Comparison of ENCODE assay signal across 8 cellular contexts in genomic region chr11:113289341-113290187, GRCh38. TPM values are rescaled to one million over a fixed set of nuclear protein-coding genes. Genes with fewer than 3 reads are reported as not detected.
DNase-seq lines count a peak whose midpoint lies in the region; ATAC-seq, FAIRE-seq and TF ChIP-seq lines count a peak whose summit lies in the region.

No MANE protein-coding gene starts in this region.

- 0 out of 4 replicates have a peak, but pooled peaks cover 0 to 2% of the 10 kb centered on the region in 2 experiments for H3K27me3 ChIP-seq in GM12878 (replicated peaks in 1 of 2; ENCODE audit: control insufficient read depth in 2 of 2, insufficient read depth in 2 of 2, low read length in 1 of 2)

- no TSS peak for BruUV-seq in GM12878 (replicated peaks; lab: Mats Ljungman, UMichigan)

- H3K4me1 ChIP-seq in GM12878 (ENCODE audit: control insufficient read depth, insufficient read depth, low read length) = no peaks in the 10 kb centered on the region

- H3K36me3 ChIP-seq in GM12878 (ENCODE audit: control insufficient read depth in 2 of 2, insufficient read depth in 2 of 2, low read length in 1 of 2) = no peaks in the 10 kb centered on the region

- H4K20me1 ChIP-seq in GM12878 (ENCODE audit: control insufficient read depth, insufficient read depth) = no peaks in the 10 kb centered on the region

- H3K4me3 ChIP-seq in GM12878 = no peak overlapping the region

- peak; percentile 89 to 98 (median 97) for TF ChIP-seq CTCF in GM12878 (IDR thresholded peaks at IDR 0.05 in 2 of 3, conservative IDR thresholded peaks at IDR 0.05 in 1 of 3; ENCODE audit: control insufficient read depth in 2 of 3, extremely low read depth in 1 of 3, insufficient read depth in 1 of 3, low read depth in 3 of 3, low read length in 3 of 3)

- in situ Hi-C loops in GM12878 (cut with MboI) = loop anchor here (5.0 to 10.0 kb wide), 3 partner anchors 702 to 1065 kb away; partner anchors contain the start of gene PTS

- no peak overlapping the region for H3K27ac ChIP-seq in GM12878 (ENCODE audit: control insufficient read depth, insufficient read depth)

- WGBS in GM12878 (ENCODE audit: insufficient coverage, insufficient replicate concordance, low lambda C conversion rate, missing lambda C conversion rate) = 34% methylated on average over 11 of the region's 13 CpGs

- TF ChIP-seq POLR2A in GM12878 (IDR thresholded peaks at IDR 0.05; ENCODE audit: low read depth, low read length) = no peak

- H3K79me2 ChIP-seq in GM12878 (ENCODE audit: control insufficient read depth, insufficient read depth, low read length) = no peaks in the 10 kb centered on the region

- CTCF ChIA-PET in HEK293T (lab: Yijun Ruan, JAX) (interaction anchor here (0.6 to 2.1 kb wide), 13 partner anchors 9 to 1003 kb away, joined by 3 to 21 read pairs (median 3); no protein-coding TSS in a partner anchor), GM12878 (lab: Yijun Ruan, JAX) (interaction anchor here (0.6 to 3.9 kb wide), 39 partner anchors 8 to 1351 kb away, joined by 3 to 66 read pairs (median 4); no protein-coding TSS in a partner anchor)

- H3K4me2 ChIP-seq in GM12878 (ENCODE audit: control insufficient read depth, insufficient read depth) = no peak overlapping the region

- H3K9me3 ChIP-seq in GM12878 (replicated peaks; ENCODE audit: control insufficient read depth, insufficient read depth, low read length) = no peaks in the 10 kb centered on the region

- DNase-seq in NCI-H2081 (lab: John Stamatoyannopoulos, UW) = peak; percentile 66 to 72
- no peak for DNase-seq in NCI-H2081 treated with DMSO at 0.1 percent for 48 hours (lab: John Stamatoyannopoulos, UW)
- peak; percentile 79 for DNase-seq in HEK293T (ENCODE audit: extremely low spot score)
- DNase-seq in MV-4-11 (lab: John Stamatoyannopoulos, UW) = peak; percentile 31
- DNase-seq in T-helper 22 cell (ENCODE audit: low read depth) = peak; percentile 20
- DNase-seq in GM12878 (ENCODE audit: low read depth, low spot score) = peak; percentile 33
- peak; percentile 89 for DNase-seq in iPS-NIHi7 (ENCODE audit: extremely low spot score)
- DNase-seq in stimulated activated CD4-positive, alpha-beta T cell treated with anti-CD3 and anti-CD28 coated beads, Interleukin-1b, Interleukin-23, amount 100 ng/mL, for 24 hours (ENCODE audit: low read depth in 4 of 4, low spot score in 1 of 4) = peak in 3 of 4 experiments; percentile 42 to 53 (median 49)

- POLR2A ChIA-PET in HEK293T (lab: Yijun Ruan, JAX) (no interaction called here), GM12878 (lab: Charles Lee) (no interaction called here)

- no peak for TF ChIP-seq EP300 in GM12878 (IDR thresholded peaks at IDR 0.05; ENCODE audit: borderline replicate concordance in 1 of 2, control insufficient read depth in 1 of 2, low read depth in 2 of 2, low read length in 2 of 2)

- no peak overlapping the region for H3K9ac ChIP-seq in GM12878 (ENCODE audit: control insufficient read depth, insufficient read depth, low read length)

- intact Hi-C loops in GM12878 (cut with micrococcal nuclease; ENCODE audit: unreplicated experiment) = loop anchor here (1.0 to 5.0 kb wide), 5 partner anchors 177 to 1071 kb away; no protein-coding TSS in a partner anchor

- peak; percentile 99 for ATAC-seq in GM12878

- H2AFZ ChIP-seq in GM12878 (ENCODE audit: control insufficient read depth, low read depth, low read length) = no peak overlapping the region

- RAD21 ChIA-PET in GM12878 (lab: Charles Lee; ENCODE audit: unreplicated experiment) = interaction anchor here (0.7 to 2.3 kb wide), 14 partner anchors 9 to 1069 kb away, joined by 3 to 34 read pairs (median 4); no protein-coding TSS in a partner anchor

- FAIRE-seq in GM12878 (lab: Jason Lieb, UNC) = no peak

- peak; percentile 96 for TF ChIP-seq RAD21 in GM12878 (IDR thresholded peaks at IDR 0.05; ENCODE audit: insufficient read depth, low read depth, low read length)

- SMC1A ChIA-PET in GM12878 (lab: Charles Lee; ENCODE audit: uncharacterized antibody, unreplicated experiment) = interaction anchor here (0.8 to 3.1 kb wide), 19 partner anchors 11 to 1070 kb away, joined by 3 to 33 read pairs (median 4); no protein-coding TSS in a partner anchor

TF ChIP-seq in HEK293T, 16 proteins besides CTCF, POLR2A, EP300 and RAD21:
- no peak for TF ChIP-seq FOXA1 (IDR thresholded peaks at IDR 0.05)
- TF ChIP-seq PKNOX1 (IDR thresholded peaks at IDR 0.05) = no peak

TF ChIP-seq in GM12878, 131 proteins besides CTCF, POLR2A, EP300 and RAD21 (continues in another document):
- TF ChIP-seq LARP7 (IDR thresholded peaks at IDR 0.05) = peak; percentile 34; the same call in 1 of the 2 replicates
- 0 out of 2 replicates have a peak, but pooled peaks have one; percentile 65 for TF ChIP-seq RB1 (IDR thresholded peaks at IDR 0.05; ENCODE audit: borderline replicate concordance)
- TF ChIP-seq POU2F2 (IDR thresholded peaks at IDR 0.05; ENCODE audit: borderline replicate concordance, low read depth, low read length) = peak; percentile 47; the same call in 1 of the 3 replicates
- TF ChIP-seq TCF12 (IDR thresholded peaks at IDR 0.05; ENCODE audit: low read depth, low read length) = peak; percentile 94
- TF ChIP-seq FOXM1 (IDR thresholded peaks at IDR 0.05; ENCODE audit: low read depth, low read length) = 0 out of 2 replicates have a peak, but pooled peaks have one; percentile 35
- TF ChIP-seq TCF3 (IDR thresholded peaks at IDR 0.05; ENCODE audit: borderline replicate concordance, insufficient read depth, low read depth, low read length) = peak; percentile 92; the same call in 1 of the 2 replicates
- TF ChIP-seq RUNX3 (IDR thresholded peaks at IDR 0.05; ENCODE audit: low read length) = peak; percentile 83
- TF ChIP-seq ZBTB4 (CRISPR knock-in tag; IDR thresholded peaks at IDR 0.05) = no peak
- TF ChIP-seq YY1 (IDR thresholded peaks at IDR 0.05; ENCODE audit: low read depth, low read length) = peak; percentile 65; the same call in 1 of the 2 replicates
- TF ChIP-seq SPI1 (IDR thresholded peaks at IDR 0.05; ENCODE audit: borderline replicate concordance, insufficient read depth, low read depth, low read length) = no peak
- TF ChIP-seq RELA (IDR thresholded peaks at IDR 0.05; ENCODE audit: borderline replicate concordance, partially characterized antibody) = peak; percentile 90

RNA-seq across cellular contexts. Expression of gene TTC12, which starts 24.8 kb away (rescaled TPM):
- total RNA-seq in GM12878 (2013; cell fraction: nucleolus; rRNA removed) = 54.8 and 54.9 TPM in 2 replicates
- 8.1 and 10.1 TPM in 2 replicates for total RNA-seq in GM12878 (2014; rRNA removed)
- total RNA-seq in GM12878 (2014; rRNA removed; fragmentation: Illumina TruSeq; extraction: Trizol) = 11.4 and 12.2 TPM in 2 replicates
- total RNA-seq in GM12878 (2021) = 8.2 and 9.9 TPM in 2 replicates
- polyA plus RNA-seq in GM12878 (2011; ENCODE audit: low read depth) = 14.7 TPM
- 14.0 and 16.6 TPM in 2 replicates for polyA plus RNA-seq in GM12878 (2011; rRNA removed)
- 7.7 and 7.8 TPM in 2 replicates for polyA plus RNA-seq in GM12878 (2011; cell fraction: cytosol; rRNA removed)
- 71.1 and 106 TPM in 2 replicates for polyA plus RNA-seq in GM12878 (2011; cell fraction: nucleus; rRNA removed)
- 8.6 TPM in 2 replicates for polyA plus RNA-seq in GM12878 (2012)
- 10.3 and 14.5 TPM in 2 replicates for polyA plus RNA-seq in GM12878 (2014; fragmentation: Illumina TruSeq; extraction: Trizol)
- 1 to 10 TPM; 3.7 to 7.9 TPM for polyA plus RNA-seq in GM12878 (2014; fragmentation: Nextera tagmentation; extraction: Ambion mirVana)
- polyA plus RNA-seq in GM12878 (2014; rRNA removed) = 8.4 and 8.6 TPM in 2 replicates
- polyA plus RNA-seq in GM12878 (2016; fragmentation: Nextera tagmentation; extraction: Ambion mirVana) = 1 to 10 TPM; 5.7 to 7.0 TPM
- 7.8 and 13.5 TPM in 2 replicates for polyA minus RNA-seq in GM12878 (2011; rRNA and poly(A)+ RNA removed)
- polyA minus RNA-seq in GM12878 (2011; cell fraction: cytosol; rRNA and poly(A)+ RNA removed) = 4.1 and 4.7 TPM in 2 replicates
- 31.8 and 33.6 TPM in 2 replicates for polyA minus RNA-seq in GM12878 (2011; cell fraction: nucleus; rRNA and poly(A)+ RNA removed)
